In the genomic region with DNA sequence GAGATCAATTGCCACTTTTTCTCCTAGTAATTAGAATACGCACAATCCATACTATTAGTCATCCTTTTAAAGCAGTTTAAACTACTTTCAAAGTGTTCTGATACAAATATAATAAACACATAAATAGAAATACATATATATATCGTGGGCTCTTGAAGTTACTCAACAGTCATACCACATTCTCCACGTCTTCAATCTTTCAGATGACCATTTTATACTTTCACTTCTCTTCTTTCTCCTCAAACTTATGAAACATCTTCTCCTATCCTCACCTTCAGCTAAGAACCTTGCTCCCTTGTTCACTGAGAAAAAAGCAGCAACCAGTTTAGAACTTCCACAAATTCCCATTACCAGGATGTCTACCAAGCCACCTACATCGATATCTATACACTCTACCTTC, we compare ENCODE assay signal across 19 cellular contexts.
"Had no signal": no experiment of that assay in that cellular context is flagged by ENCODE, and none has a peak within 500 bp of the region (broad histone marks: within the 10 kb centered on the region; RNA-seq: fewer than 3 reads in every experiment).

No MANE protein-coding gene starts in this region.

- DNase-seq: activated CD4-positive, alpha-beta T cell treated with anti-CD3 and anti-CD28 coated beads, Interleukin-2, amount 10 ng/mL, durations not matched to agents 24 days and 14 days; activated CD8-positive, alpha-beta memory T cell treated with anti-CD3 and anti-CD28 coated beads, Interleukin-2, amount 50 U/mL, for 48 hours; activated effector memory CD4-positive, alpha-beta T cell treated with Interleukin-2 at 50 U/mL for 16 hours; activated naive CD4-positive, alpha-beta T cell treated with anti-CD3 and anti-CD28 coated beads, Interleukin-2, amount 10 ng/mL, durations not matched to agents 7 days and 5 days; activated naive CD8-positive, alpha-beta T cell treated with anti-CD3 and anti-CD28 coated beads, Interleukin-2, amount 50 U/mL, for 24 hours; activated T-cell treated with anti-CD3 and anti-CD28 coated beads, Interleukin-2, amount 50 U/mL, for 48 hours; aorta; brain microvascular endothelial cell; central memory CD4-positive, alpha-beta T cell; endodermal cell; foreskin fibroblast; mesenchymal stem cell; naive thymus-derived CD4-positive, alpha-beta T cell; stimulated activated CD4-positive, alpha-beta T cell treated with anti-CD3 and anti-CD28 coated beads, Interleukin-12 subunit alpha, Interleukin-12 subunit beta, amount 100 ng/mL, for 4 hours; stimulated activated CD4-positive, alpha-beta T cell treated with anti-CD3 and anti-CD28 coated beads, Interleukin-1b, Interleukin-23, amount 100 ng/mL, for 48 hours; stimulated activated CD8-positive, alpha-beta memory T cell treated with anti-CD3 and anti-CD28 coated beads, Interleukin-4, amount 100 ng/mL, for 48 hours; stimulated activated naive CD8-positive, alpha-beta T cell treated with anti-CD3 and anti-CD28 coated beads, Interleukin-15, Interleukin-2, amounts not matched to agents 100 U/mL and 50 U/mL, for 24 hours; substantia nigra; tibial artery had no signal

- ATAC-seq: activated naive CD8-positive, alpha-beta T cell treated with anti-CD3 and anti-CD28 coated beads, Interleukin-2, amount 50 U/mL, for 24 hours; naive thymus-derived CD4-positive, alpha-beta T cell; stimulated activated naive CD8-positive, alpha-beta T cell treated with anti-CD3 and anti-CD28 coated beads, Interleukin-15, Interleukin-2, amounts not matched to agents 100 U/mL and 50 U/mL, for 24 hours had no signal
